ENCODE assay signal across 11 cellular contexts in the genomic region with DNA sequence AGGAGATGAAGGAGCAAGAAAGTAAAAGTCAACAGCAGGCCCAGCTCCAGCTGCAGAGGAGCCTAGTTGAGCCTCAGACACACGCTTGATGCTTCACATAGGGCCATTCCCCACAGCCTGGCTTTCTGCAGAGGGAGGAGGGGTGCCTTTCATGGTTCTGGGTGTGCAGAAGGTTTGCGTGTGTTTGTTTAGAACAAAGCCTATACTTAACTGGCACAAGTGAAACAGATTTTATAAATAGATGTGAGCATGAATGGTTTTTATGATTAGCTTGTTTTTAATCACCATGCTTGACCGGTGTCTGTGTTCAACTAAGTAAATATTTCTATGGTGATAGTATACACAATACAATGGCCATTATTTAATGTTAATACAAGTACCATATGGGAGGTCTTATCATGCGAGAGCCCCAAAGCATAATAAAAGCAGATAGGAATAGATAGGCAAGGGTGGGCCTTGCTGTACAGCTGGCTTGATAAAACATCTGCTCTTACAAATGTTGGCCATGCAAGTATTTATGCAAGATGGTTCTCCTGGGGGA.
DNase-seq lines count a peak whose midpoint lies in the region; ATAC-seq, FAIRE-seq and TF ChIP-seq lines count a peak whose summit lies in the region.
"Had no signal": no experiment of that assay in that cellular context is flagged by ENCODE, and none has a peak within 500 bp of the region (broad histone marks: within the 10 kb centered on the region; RNA-seq: fewer than 3 reads in every experiment).

No MANE protein-coding gene starts in this region.

- no peaks in the 10 kb centered on the region for H3K79me1 ChIP-seq in IMR-90 (ENCODE audit: low read depth in 1 of 2, low read length in 2 of 2)

- FAIRE-seq in frontal cortex (lab: Jason Lieb, UNC), result no peak

- dilution Hi-C loops in IMR-90 (cut with HindIII; ENCODE audit: low sequenced_read_pairs, unreplicated experiment), result no loop called here

- H3K36me3 ChIP-seq in IMR-90 (ENCODE audit: control insufficient read depth, insufficient read depth, low read length) (no peaks in the 10 kb centered on the region), SJSA1 (no peaks in the 10 kb centered on the region), mucosa of rectum (ENCODE audit: control insufficient read depth in 2 of 2, insufficient read depth in 2 of 2, low read length in 2 of 2) (no peaks in the 10 kb centered on the region)
- H3K36me3 ChIP-seq: colonic mucosa had no signal

- H3K4me1 ChIP-seq in IMR-90 (ENCODE audit: control insufficient read depth, insufficient read depth, low read length) (peaks cover 18% of the 10 kb centered on the region), SJSA1 (replicated peaks) (peaks cover 62% of the 10 kb centered on the region), mucosa of rectum (ENCODE audit: control insufficient read depth in 2 of 2, insufficient read depth in 2 of 2, low read length in 2 of 2) (peaks cover 24 to 37% of the 10 kb centered on the region in 2 donors)
- H3K4me1 ChIP-seq: colonic mucosa had no signal

- no peak overlapping the region for H3K9ac ChIP-seq in IMR-90 (ENCODE audit: low read depth, low read length)
- H3K9ac ChIP-seq in mucosa of rectum (ENCODE audit: low read depth in 1 of 2, low read length in 2 of 2), result peak overlapping the region in 1 of 2 donors; percentile 47

- H3K4me3 ChIP-seq in IMR-90 (ENCODE audit: insufficient read depth, low read depth, low read length) (no peak overlapping the region), SJSA1 (no peak overlapping the region), mucosa of rectum (ENCODE audit: low read length in 2 of 2) (no peak overlapping the region)
- H3K4me3 ChIP-seq: colonic mucosa had no signal

- TF ChIP-seq CTCF in IMR-90 (conservative IDR thresholded peaks at IDR 0.05; ENCODE audit: low read depth, low read length) (no peak), Calu3 (IDR thresholded peaks at IDR 0.05; ENCODE audit: unreplicated experiment) (no peak)

- CTCF ChIA-PET in IMR-90 (lab: Yijun Ruan, JAX) (interaction anchor here (0.6 to 0.7 kb wide), 2 partner anchors 333 to 1985 kb away, joined by 3 read pairs; no protein-coding TSS in a partner anchor), Calu3 (lab: Charles Lee) (interaction anchor here (0.6 kb wide), 1 partner anchor 50 kb away, joined by 3 read pairs; no protein-coding TSS in a partner anchor)

- H2BK15ac ChIP-seq in IMR-90 (ENCODE audit: low read depth, low read length), result no peak overlapping the region

- H3K36me3 Mint-ChIP-seq in Calu3 (ENCODE audit: insufficient read depth, unreplicated experiment), result no peaks in the 10 kb centered on the region

- no peak overlapping the region for H3K4ac ChIP-seq in IMR-90 (ENCODE audit: low read depth, low read length)

- peaks cover 14% of the 10 kb centered on the region for H3K4me1 Mint-ChIP-seq in Calu3 (ENCODE audit: low read depth, unreplicated experiment)

- no peak overlapping the region for H4K91ac ChIP-seq in IMR-90 (ENCODE audit: insufficient read depth, low read depth, low read length)

- no peaks in the 10 kb centered on the region for H3K9me3 ChIP-seq in IMR-90 (ENCODE audit: control insufficient read depth, insufficient read depth, low read length)
- H3K9me3 ChIP-seq in SJSA1 (replicated peaks), result no peaks in the 10 kb centered on the region
- H3K9me3 ChIP-seq in mucosa of rectum (ENCODE audit: control insufficient read depth in 2 of 2, low read length in 2 of 2), result no peaks in the 10 kb centered on the region
- H3K9me3 ChIP-seq: colonic mucosa had no signal

- TF ChIP-seq RAD21 in IMR-90 (IDR thresholded peaks at IDR 0.05; ENCODE audit: low read length), result no peak

- H3K27ac ChIP-seq in IMR-90 (ENCODE audit: insufficient read depth, low read length), result no peak overlapping the region
- peak overlapping the region; percentile 82 for H3K27ac ChIP-seq in SJSA1
- H3K27ac ChIP-seq in mucosa of rectum (ENCODE audit: low read depth in 2 of 2, low read length in 2 of 2), result peak overlapping the region; percentile 26 to 32
- H3K27ac ChIP-seq: colonic mucosa, HL-60 had no signal

- H2AK9ac ChIP-seq in IMR-90 (replicated peaks; ENCODE audit: low read depth, low read length, poor library complexity), result no peak overlapping the region

- H3K4me2 ChIP-seq in IMR-90 (ENCODE audit: low read depth, low read length), result no peak overlapping the region

- no peak overlapping the region for H3K4me3 Mint-ChIP-seq in Calu3 (ENCODE audit: low read depth, unreplicated experiment)

- no peaks in the 10 kb centered on the region for H3K9me1 ChIP-seq in IMR-90 (ENCODE audit: insufficient read depth, low read length)

- ATAC-seq in IMR-90 (ENCODE audit: low read depth), result no peak; the same call in 1 of the 2 replicates

- no peak overlapping the region for H3K23ac ChIP-seq in IMR-90 (ENCODE audit: low read depth, low read length)

- no peak overlapping the region for H3K56ac ChIP-seq in IMR-90 (ENCODE audit: extremely low read depth, insufficient read depth, low read length)

- POLR2A ChIA-PET in IMR-90 (lab: Charles Lee; ENCODE audit: unreplicated experiment), result interaction anchor here (0.7 kb wide), 1 partner anchor 398 kb away, joined by 5 read pairs; no protein-coding TSS in a partner anchor

- no peaks in the 10 kb centered on the region for H4K20me1 ChIP-seq in IMR-90 (ENCODE audit: insufficient read depth, low read length)

- no TSS peak for BruUV-seq in IMR-90 (replicated peaks; lab: Mats Ljungman, UMichigan)
- no TSS peak for BruUV-seq in Calu3 (replicated peaks; lab: Mats Ljungman, UMichigan)

- H3K27me3 ChIP-seq in IMR-90 (ENCODE audit: control insufficient read depth, insufficient read depth, low read length) (no peaks in the 10 kb centered on the region), SJSA1 (replicated peaks) (no peaks in the 10 kb centered on the region), mucosa of rectum (ENCODE audit: control insufficient read depth in 2 of 2, insufficient read depth in 2 of 2, low read length in 2 of 2) (no peaks in the 10 kb centered on the region)
- H3K27me3 ChIP-seq: colonic mucosa had no signal

- no peaks in the 10 kb centered on the region for H3K27me3 Mint-ChIP-seq in Calu3 (ENCODE audit: unreplicated experiment)

- H2BK5ac ChIP-seq in IMR-90 (ENCODE audit: low read depth, low read length, poor library complexity, severe bottlenecking), result no peak overlapping the region

- H3K27ac Mint-ChIP-seq in Calu3 (ENCODE audit: unreplicated experiment), result no peak overlapping the region

- H3K18ac ChIP-seq in IMR-90 (ENCODE audit: low read depth, low read length), result 0 out of 2 replicates have a peak overlapping the region, but pooled peaks have one; percentile 52

- H3K9me3 Mint-ChIP-seq in Calu3 (ENCODE audit: low read depth, unreplicated experiment), result no peaks in the 10 kb centered on the region

- no peak overlapping the region for H4K5ac ChIP-seq in IMR-90 (ENCODE audit: low read depth, low read length)

- intact Hi-C loops in IMR-90 (cut with micrococcal nuclease) (no loop called here), head of caudate nucleus (cut with DNase I) (no loop called here), Calu3 (cut with micrococcal nuclease; ENCODE audit: unreplicated experiment) (loop anchor here (10.0 kb wide), 2 partner anchors 218 to 538 kb away; no protein-coding TSS in a partner anchor)

- in situ Hi-C loops in IMR-90 (cut with MboI; ENCODE audit: low sequenced_read_pairs), result no loop called here

- no peak overlapping the region for H3K14ac ChIP-seq in IMR-90 (replicated peaks; ENCODE audit: low read depth, low read length)

- peak; percentile 96 for DNase-seq in DMS53 treated with DMSO at 0.1 percent for 48 hours (lab: John Stamatoyannopoulos, UW; ENCODE audit: unreplicated experiment)
- peak; percentile 18 for DNase-seq in IMR-90
- DNase-seq in SJSA1 (ENCODE audit: low read depth in 1 of 2, low spot score in 2 of 2), result peak; percentile 67 to 78
- no peak for DNase-seq in head of caudate nucleus
- no peak for DNase-seq in frontal cortex (ENCODE audit: low spot score in 2 of 2)
- DNase-seq in stimulated activated CD4-positive, alpha-beta T cell treated with anti-CD3 and anti-CD28 coated beads, Interleukin-2, amount 100 ng/mL, for 48 hours, result no peak
- DNase-seq in Calu3, result no peak
- DNase-seq: colonic mucosa, NCI-H524 treated with DMSO at 0.1 percent for 48 hours had no signal

- no peak overlapping the region for H4K8ac ChIP-seq in IMR-90 (ENCODE audit: low read depth in 2 of 2, low read length in 2 of 2)

- H2AFZ ChIP-seq in IMR-90 (replicated peaks; ENCODE audit: low read length, poor library complexity), result no peak overlapping the region

- H2BK120ac ChIP-seq in IMR-90 (ENCODE audit: low read depth, low read length), result no peak overlapping the region

- no peak for TF ChIP-seq POLR2A in IMR-90 (IDR thresholded peaks at IDR 0.05; ENCODE audit: low read depth, low read length)

- no peak overlapping the region for H2AK5ac ChIP-seq in IMR-90 (ENCODE audit: low read depth, low read length)

- no CpG with 5 or more reads among the region's 4 CpGs for WGBS in IMR-90 (ENCODE audit: extremely low coverage in 2 of 2, insufficient read length in 1 of 2), 2 experiments

- H2BK20ac ChIP-seq in IMR-90 (ENCODE audit: low read depth, low read length), result no peak overlapping the region

TF ChIP-seq in IMR-90, 13 proteins besides CTCF, POLR2A, EP300 and RAD21:
- TF ChIP-seq FOS (IDR thresholded peaks at IDR 0.05; ENCODE audit: low read depth, low read length), result no peak
- TF ChIP-seq CEBPB (IDR thresholded peaks at IDR 0.05; ENCODE audit: low read depth, low read length), result no peak
- TF ChIP-seq SMC3 (IDR thresholded peaks at IDR 0.05; ENCODE audit: low read depth, low read length), result no peak
- TF ChIP-seq NFE2L2 (IDR thresholded peaks at IDR 0.05; ENCODE audit: low read depth, low read length), result no peak

Comparison
In these comparisons a context has a peak if more than half of its experiments do, and no peak if none do; other contexts are left out.
1. DNase-seq: peak in DMS53 treated with DMSO at 0.1 percent for 48 hours (single experiment), IMR-90 (single experiment) and SJSA1 (2 of 2); none in head of caudate nucleus (0 of 42), frontal cortex (0 of 2), stimulated activated CD4-positive, alpha-beta T cell treated with anti-CD3 and anti-CD28 coated beads, Interleukin-2, amount 100 ng/mL, for 48 hours (0 of 2) and Calu3 (single experiment).